12 cellular contexts compared by ENCODE assay signal in the genomic region with DNA sequence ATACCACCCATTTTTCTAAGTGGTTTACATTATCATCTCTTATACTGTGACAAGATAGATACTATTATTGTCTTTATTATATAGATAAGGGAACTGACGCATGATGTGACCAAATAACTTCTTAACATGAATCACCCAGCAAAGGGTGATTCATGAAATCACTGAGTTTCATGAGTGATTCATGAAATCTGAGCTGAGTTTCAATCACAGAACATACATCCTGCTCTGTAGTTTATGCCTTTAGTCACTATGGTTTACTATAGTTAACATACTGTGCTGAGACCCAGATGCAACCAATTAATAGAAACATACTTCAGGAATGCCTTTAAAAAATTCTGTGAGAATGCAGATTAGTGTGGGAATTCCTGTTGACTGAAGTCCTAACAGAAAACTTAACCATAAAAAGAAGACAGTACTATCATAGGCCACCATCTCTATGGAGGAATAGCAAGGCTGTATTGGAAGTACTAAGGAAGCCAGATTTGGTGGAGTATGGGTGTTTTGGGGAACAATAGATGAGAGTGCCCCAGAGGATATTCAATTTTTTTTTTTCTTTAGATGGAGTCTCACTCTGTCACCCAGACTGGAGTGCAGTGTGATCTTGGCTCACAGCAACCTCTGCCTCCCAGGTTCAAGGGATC. TPM values are rescaled to one million over a fixed set of nuclear protein-coding genes. Genes with fewer than 3 reads are reported as not detected.
DNase-seq lines count a peak whose midpoint lies in the region; ATAC-seq and TF ChIP-seq lines count a peak whose summit lies in the region.
"Had no signal": no experiment of that assay in that cellular context is flagged by ENCODE, and none has a peak within 500 bp of the region (broad histone marks: within the 10 kb centered on the region; RNA-seq: fewer than 3 reads in every experiment).

No MANE protein-coding gene starts in this region.

- H3K27ac ChIP-seq in smooth muscle cell (ENCODE audit: low read depth), result peak overlapping the region; percentile 91
- H3K27ac ChIP-seq: tibial nerve had no signal

- peak; percentile 99 for ATAC-seq in activated CD4-positive, alpha-beta T cell treated with anti-CD3 and anti-CD28 coated beads for 36 hours
- ATAC-seq: naive thymus-derived CD8-positive, alpha-beta T cell had no signal

- no peaks in the 10 kb centered on the region for H3K79me2 ChIP-seq in smooth muscle cell (ENCODE audit: low read depth)

- H3K9me3 ChIP-seq in smooth muscle cell (replicated peaks; ENCODE audit: low read depth), result no peaks in the 10 kb centered on the region

- H2AFZ ChIP-seq in smooth muscle cell (ENCODE audit: low read depth), result no peak overlapping the region

- no peaks in the 10 kb centered on the region for H3K36me3 ChIP-seq in smooth muscle cell (ENCODE audit: low read depth)
- H3K36me3 ChIP-seq: tibial nerve had no signal

- peaks cover 5% of the 10 kb centered on the region for H3F3A ChIP-seq in smooth muscle cell (ENCODE audit: low read depth)

- H3K4me3 ChIP-seq in epithelial cell of esophagus (ENCODE audit: low read length), result no peak overlapping the region
- H3K4me3 ChIP-seq in smooth muscle cell, result no peak overlapping the region
- H3K4me3 ChIP-seq: tibial nerve had no signal

- H3K4me1 Mint-ChIP-seq in activated CD4-positive, alpha-beta T cell treated with anti-CD3 and anti-CD28 coated beads for 36 hours, result peaks cover 2% of the 10 kb centered on the region
- H3K4me1 Mint-ChIP-seq in nephron progenitor cell, result no peaks in the 10 kb centered on the region
- H3K4me1 Mint-ChIP-seq: activated CD4-positive, alpha-beta T cell treated with anti-CD3 and anti-CD28 coated beads, Interleukin-2, amount 10 ng/mL, durations not matched to agents 24 days and 14 days; naive thymus-derived CD8-positive, alpha-beta T cell had no signal

- no peak overlapping the region for H3K27ac Mint-ChIP-seq in activated CD4-positive, alpha-beta T cell treated with anti-CD3 and anti-CD28 coated beads for 36 hours
- no peak overlapping the region for H3K27ac Mint-ChIP-seq in nephron progenitor cell
- H3K27ac Mint-ChIP-seq: activated CD4-positive, alpha-beta T cell treated with anti-CD3 and anti-CD28 coated beads, Interleukin-2, amount 10 ng/mL, durations not matched to agents 24 days and 14 days; naive thymus-derived CD8-positive, alpha-beta T cell had no signal

- H3K4me2 ChIP-seq in smooth muscle cell, result no peak overlapping the region

- intact Hi-C loops in activated CD4-positive, alpha-beta T cell treated with anti-CD3 and anti-CD28 coated beads for 36 hours (cut with DNase I, micrococcal nuclease), result no loop called here

- H3K4me1 ChIP-seq in smooth muscle cell (ENCODE audit: low read depth), result peaks cover 5% of the 10 kb centered on the region

- H3K27me3 Mint-ChIP-seq in activated CD4-positive, alpha-beta T cell treated with anti-CD3 and anti-CD28 coated beads for 36 hours, result no peaks in the 10 kb centered on the region
- H3K27me3 Mint-ChIP-seq in nephron progenitor cell (ENCODE audit: low read depth, poor library complexity), result no peaks in the 10 kb centered on the region
- H3K27me3 Mint-ChIP-seq: activated CD4-positive, alpha-beta T cell treated with anti-CD3 and anti-CD28 coated beads, Interleukin-2, amount 10 ng/mL, durations not matched to agents 24 days and 14 days had no signal

- peak overlapping the region; percentile 28 for H3K9ac ChIP-seq in smooth muscle cell (ENCODE audit: low read depth)

- H3K9me3 Mint-ChIP-seq in activated CD4-positive, alpha-beta T cell treated with anti-CD3 and anti-CD28 coated beads for 36 hours (ENCODE audit: low read depth), result peaks cover 3% of the 10 kb centered on the region
- H3K9me3 Mint-ChIP-seq in nephron progenitor cell, result peaks cover 24% of the 10 kb centered on the region

- no peak for DNase-seq in activated CD4-positive, alpha-beta T cell treated with anti-CD3 and anti-CD28 coated beads for 36 hours
- no peak for DNase-seq in activated CD4-positive, alpha-beta T cell treated with anti-CD3 and anti-CD28 coated beads, Interleukin-2, amount 50 U/mL, for 4 hours
- peak; percentile 33 for DNase-seq in NCI-H460 (ENCODE audit: extremely low read depth, low read depth)
- DNase-seq in epithelial cell of esophagus (ENCODE audit: low read depth), result peak; percentile 96
- DNase-seq in smooth muscle cell (lab: John Stamatoyannopoulos, UW; ENCODE audit: unreplicated experiment), result no peak
- no peak for DNase-seq in nephron progenitor cell
- DNase-seq in SHP77 treated with DMSO at 0.1 percent for 48 hours (lab: John Stamatoyannopoulos, UW), result no peak
- DNase-seq in stimulated activated CD4-positive, alpha-beta T cell treated with anti-CD3 and anti-CD28 coated beads, Interleukin-1b, Interleukin-23, amount 100 ng/mL, for 48 hours, result no peak
- DNase-seq: activated CD4-positive, alpha-beta T cell treated with anti-CD3 and anti-CD28 coated beads, Interleukin-2, amount 10 ng/mL, durations not matched to agents 24 days and 14 days; naive thymus-derived CD8-positive, alpha-beta T cell; NCI-H1436 treated with DMSO at 0.1 percent for 48 hours had no signal

- no peak overlapping the region for H3K4me3 Mint-ChIP-seq in activated CD4-positive, alpha-beta T cell treated with anti-CD3 and anti-CD28 coated beads for 36 hours
- H3K4me3 Mint-ChIP-seq in nephron progenitor cell, result no peak overlapping the region
- H3K4me3 Mint-ChIP-seq: activated CD4-positive, alpha-beta T cell treated with anti-CD3 and anti-CD28 coated beads, Interleukin-2, amount 10 ng/mL, durations not matched to agents 24 days and 14 days; naive thymus-derived CD8-positive, alpha-beta T cell had no signal

- no peak for TF ChIP-seq CTCF in epithelial cell of esophagus (IDR thresholded peaks at IDR 0.05; ENCODE audit: insufficient read depth, low read depth, low read length, missing control alignments)
- TF ChIP-seq CTCF in smooth muscle cell (IDR thresholded peaks at IDR 0.05; ENCODE audit: borderline replicate concordance, insufficient read depth, poor library complexity, severe bottlenecking), result no peak
- TF ChIP-seq CTCF in nephron progenitor cell (IDR thresholded peaks at IDR 0.05), result no peak

- H4K20me1 ChIP-seq in smooth muscle cell (ENCODE audit: low read depth), result no peaks in the 10 kb centered on the region

- 8% methylated on average over 1 of the region's 1 CpG for WGBS in smooth muscle cell (ENCODE audit: low lambda C conversion rate)

- H3K27me3 ChIP-seq in smooth muscle cell (ENCODE audit: low read depth), result no peaks in the 10 kb centered on the region
- H3K27me3 ChIP-seq: tibial nerve had no signal

- CTCF ChIA-PET in activated CD4-positive, alpha-beta T cell treated with anti-CD3 and anti-CD28 coated beads for 36 hours (lab: Charles Lee), result no interaction called here

- POLR2A ChIA-PET in activated CD4-positive, alpha-beta T cell treated with anti-CD3 and anti-CD28 coated beads for 36 hours (lab: Charles Lee), result no interaction called here

- no peaks in the 10 kb centered on the region for H3K36me3 Mint-ChIP-seq in activated CD4-positive, alpha-beta T cell treated with anti-CD3 and anti-CD28 coated beads for 36 hours (ENCODE audit: low read depth)
- H3K36me3 Mint-ChIP-seq in nephron progenitor cell (ENCODE audit: low read depth), result no peaks in the 10 kb centered on the region

RNA-seq across cellular contexts. Expression of a gene that starts 43.1 kb away (rescaled TPM):
- total RNA-seq in activated CD4-positive, alpha-beta T cell treated with anti-CD3 and anti-CD28 coated beads for 36 hours, result 1 to 10 TPM; 1.4 to 1.6 TPM
- total RNA-seq in NCI-H460 (2014; rRNA removed; shearing (Covaris generic)), result 61.7 and 73.9 TPM in 2 replicates
- 16.1 and 22.9 TPM in 2 replicates for polyA plus RNA-seq in NCI-H460 (2014; cell fraction: nucleus; rRNA removed)
- 31.3 and 34.6 TPM in 2 replicates for total RNA-seq in smooth muscle cell
- polyA plus RNA-seq in smooth muscle cell, result 8.3 and 12.0 TPM in 2 replicates

Comparison
In these comparisons a context has a peak if more than half of its experiments do, and no peak if none do; other contexts are left out.
1. DNase-seq: peak in NCI-H460 (single experiment) and epithelial cell of esophagus (single experiment); none in activated CD4-positive, alpha-beta T cell treated with anti-CD3 and anti-CD28 coated beads for 36 hours (single experiment), activated CD4-positive, alpha-beta T cell treated with anti-CD3 and anti-CD28 coated beads, Interleukin-2, amount 50 U/mL, for 4 hours (0 of 2), smooth muscle cell (single experiment), nephron progenitor cell (single experiment), SHP77 treated with DMSO at 0.1 percent for 48 hours (single experiment) and stimulated activated CD4-positive, alpha-beta T cell treated with anti-CD3 and anti-CD28 coated beads, Interleukin-1b, Interleukin-23, amount 100 ng/mL, for 48 hours (single experiment).
2. RNA of a gene that starts 43.1 kb away (total RNA-seq): 61.7 to 73.9 TPM in NCI-H460 and 31.3 to 34.6 TPM in smooth muscle cell; 1.4 to 1.6 TPM in activated CD4-positive, alpha-beta T cell treated with anti-CD3 and anti-CD28 coated beads for 36 hours; every median in the first group is over 10 times any median in the second.